In the genomic region with DNA sequence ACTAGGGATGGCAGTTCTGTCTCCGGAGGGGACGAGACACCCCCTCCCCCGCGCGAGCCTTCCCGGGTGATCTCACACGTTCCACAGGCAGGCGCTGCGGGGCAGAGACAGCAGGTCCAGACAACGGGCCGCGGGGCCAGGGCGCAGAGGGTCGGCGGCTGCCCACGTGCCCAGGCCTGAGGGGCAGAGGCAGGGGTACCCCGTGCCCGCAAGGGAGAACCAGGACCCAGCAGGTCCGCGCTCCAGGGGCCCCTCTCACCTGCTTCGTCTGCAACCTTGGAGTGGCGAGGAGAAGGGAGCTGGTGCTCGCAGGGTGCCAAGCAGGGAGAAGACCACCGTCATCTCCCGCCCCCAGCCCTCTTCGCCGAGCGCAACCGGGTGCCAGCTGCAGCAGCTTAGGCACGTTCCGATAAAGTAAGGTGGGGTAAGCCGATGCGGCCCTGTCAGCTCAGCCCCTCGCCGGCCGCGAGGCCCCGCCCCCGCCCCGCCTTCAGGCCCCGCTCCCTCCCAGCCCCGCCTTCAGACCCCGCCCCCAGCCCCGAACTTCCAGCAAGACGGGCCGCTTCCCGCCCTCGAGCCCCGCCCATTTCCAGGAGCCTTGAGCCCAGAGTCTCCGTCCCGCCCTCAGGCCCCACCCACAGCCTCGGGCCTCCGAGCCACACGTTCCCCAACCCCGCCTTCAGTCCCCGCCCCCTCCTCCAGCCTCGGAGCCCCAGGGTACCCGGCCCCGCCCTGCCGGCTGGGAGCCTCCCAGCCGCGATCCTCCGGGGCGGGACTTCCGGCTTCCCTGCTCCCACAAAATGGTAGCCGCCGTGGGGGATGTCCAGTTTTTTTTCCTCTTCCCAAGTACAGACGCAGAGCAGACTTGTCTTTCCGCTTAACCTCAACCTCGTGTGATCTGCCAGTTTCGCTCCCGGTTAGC, we compare ENCODE assay signal across 1 cellular context.
TF ChIP-seq lines count a peak whose summit lies in the region.

A gene with protein sequence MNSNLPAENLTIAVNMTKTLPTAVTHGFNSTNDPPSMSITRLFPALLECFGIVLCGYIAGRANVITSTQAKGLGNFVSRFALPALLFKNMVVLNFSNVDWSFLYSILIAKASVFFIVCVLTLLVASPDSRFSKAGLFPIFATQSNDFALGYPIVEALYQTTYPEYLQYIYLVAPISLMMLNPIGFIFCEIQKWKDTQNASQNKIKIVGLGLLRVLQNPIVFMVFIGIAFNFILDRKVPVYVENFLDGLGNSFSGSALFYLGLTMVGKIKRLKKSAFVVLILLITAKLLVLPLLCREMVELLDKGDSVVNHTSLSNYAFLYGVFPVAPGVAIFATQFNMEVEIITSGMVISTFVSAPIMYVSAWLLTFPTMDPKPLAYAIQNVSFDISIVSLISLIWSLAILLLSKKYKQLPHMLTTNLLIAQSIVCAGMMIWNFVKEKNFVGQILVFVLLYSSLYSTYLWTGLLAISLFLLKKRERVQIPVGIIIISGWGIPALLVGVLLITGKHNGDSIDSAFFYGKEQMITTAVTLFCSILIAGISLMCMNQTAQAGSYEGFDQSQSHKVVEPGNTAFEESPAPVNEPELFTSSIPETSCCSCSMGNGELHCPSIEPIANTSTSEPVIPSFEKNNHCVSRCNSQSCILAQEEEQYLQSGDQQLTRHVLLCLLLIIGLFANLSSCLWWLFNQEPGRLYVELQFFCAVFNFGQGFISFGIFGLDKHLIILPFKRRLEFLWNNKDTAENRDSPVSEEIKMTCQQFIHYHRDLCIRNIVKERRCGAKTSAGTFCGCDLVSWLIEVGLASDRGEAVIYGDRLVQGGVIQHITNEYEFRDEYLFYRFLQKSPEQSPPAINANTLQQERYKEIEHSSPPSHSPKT (minus strand): TSS at position 416 of the 922 bp plus-strand sequence. CDS start 5,073 bp downstream, outside the sequence.

TF ChIP-seq in HepG2, 621 proteins besides CTCF, POLR2A, EP300 and RAD21 (continued from another document and continues in another):
- TF ChIP-seq KLF12 (CRISPR knock-in tag; IDR thresholded peaks at IDR 0.05; ENCODE audit: borderline replicate concordance) (no peak), RCOR2 (CRISPR knock-in tag; IDR thresholded peaks at IDR 0.05) (no peak), SMAD9 (CRISPR knock-in tag; IDR thresholded peaks at IDR 0.05) (no peak), PITX1 (CRISPR knock-in tag; IDR thresholded peaks at IDR 0.05) (0 out of 2 replicates have a peak, but pooled peaks have one; percentile 26), HOXD1 (CRISPR knock-in tag; IDR thresholded peaks at IDR 0.05) (no peak), ZNF589 (CRISPR knock-in tag; conservative IDR thresholded peaks at IDR 0.05) (no peak), ZFP36 (IDR thresholded peaks at IDR 0.05; ENCODE audit: borderline replicate concordance, low read depth, low read length, partially characterized antibody) (no peak), ZNF761 (CRISPR knock-in tag; conservative IDR thresholded peaks at IDR 0.05) (no peak), ZNF501 (CRISPR knock-in tag; IDR thresholded peaks at IDR 0.05) (peak; percentile 21; the same call in 1 of the 2 replicates), SIX4 (CRISPR knock-in tag; IDR thresholded peaks at IDR 0.05) (no peak), PRPF4 (IDR thresholded peaks at IDR 0.05; ENCODE audit: low read depth, low read length, poor library complexity, severe bottlenecking) (no peak), ZNF781 (CRISPR knock-in tag; IDR thresholded peaks at IDR 0.05; ENCODE audit: borderline replicate concordance, not compliant biosample characterization) (no peak), GPN1 (CRISPR knock-in tag; IDR thresholded peaks at IDR 0.05; ENCODE audit: borderline replicate concordance) (no peak), ZKSCAN8 (CRISPR knock-in tag; IDR thresholded peaks at IDR 0.05; ENCODE audit: borderline replicate concordance) (no peak), ZNF350 (CRISPR knock-in tag; IDR thresholded peaks at IDR 0.05; ENCODE audit: borderline replicate concordance, low read depth) (no peak), AKAP8 (CRISPR knock-in tag; IDR thresholded peaks at IDR 0.05) (no peak), ZNF431 (CRISPR knock-in tag; IDR thresholded peaks at IDR 0.05; ENCODE audit: borderline replicate concordance, low read depth) (0 out of 2 replicates have a peak, but pooled peaks have one; percentile 32), ZNF564 (CRISPR knock-in tag; IDR thresholded peaks at IDR 0.05) (no peak), ZNF510 (CRISPR knock-in tag; IDR thresholded peaks at IDR 0.05; ENCODE audit: low read depth) (no peak), HIVEP1 (CRISPR knock-in tag; IDR thresholded peaks at IDR 0.05) (0 out of 2 replicates have a peak, but pooled peaks have one; percentile 20), JDP2 (CRISPR knock-in tag; IDR thresholded peaks at IDR 0.05; ENCODE audit: borderline replicate concordance) (no peak), ARID2 (CRISPR knock-in tag; IDR thresholded peaks at IDR 0.05; ENCODE audit: borderline replicate concordance) (peak; percentile 74; the same call in 1 of the 2 replicates)
- TF ChIP-seq, protein P1, sequence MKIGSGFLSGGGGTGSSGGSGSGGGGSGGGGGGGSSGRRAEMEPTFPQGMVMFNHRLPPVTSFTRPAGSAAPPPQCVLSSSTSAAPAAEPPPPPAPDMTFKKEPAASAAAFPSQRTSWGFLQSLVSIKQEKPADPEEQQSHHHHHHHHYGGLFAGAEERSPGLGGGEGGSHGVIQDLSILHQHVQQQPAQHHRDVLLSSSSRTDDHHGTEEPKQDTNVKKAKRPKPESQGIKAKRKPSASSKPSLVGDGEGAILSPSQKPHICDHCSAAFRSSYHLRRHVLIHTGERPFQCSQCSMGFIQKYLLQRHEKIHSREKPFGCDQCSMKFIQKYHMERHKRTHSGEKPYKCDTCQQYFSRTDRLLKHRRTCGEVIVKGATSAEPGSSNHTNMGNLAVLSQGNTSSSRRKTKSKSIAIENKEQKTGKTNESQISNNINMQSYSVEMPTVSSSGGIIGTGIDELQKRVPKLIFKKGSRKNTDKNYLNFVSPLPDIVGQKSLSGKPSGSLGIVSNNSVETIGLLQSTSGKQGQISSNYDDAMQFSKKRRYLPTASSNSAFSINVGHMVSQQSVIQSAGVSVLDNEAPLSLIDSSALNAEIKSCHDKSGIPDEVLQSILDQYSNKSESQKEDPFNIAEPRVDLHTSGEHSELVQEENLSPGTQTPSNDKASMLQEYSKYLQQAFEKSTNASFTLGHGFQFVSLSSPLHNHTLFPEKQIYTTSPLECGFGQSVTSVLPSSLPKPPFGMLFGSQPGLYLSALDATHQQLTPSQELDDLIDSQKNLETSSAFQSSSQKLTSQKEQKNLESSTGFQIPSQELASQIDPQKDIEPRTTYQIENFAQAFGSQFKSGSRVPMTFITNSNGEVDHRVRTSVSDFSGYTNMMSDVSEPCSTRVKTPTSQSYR (CRISPR knock-in tag; IDR thresholded peaks at IDR 0.05; ENCODE audit: borderline replicate concordance): no peak
- TF ChIP-seq, protein P2, sequence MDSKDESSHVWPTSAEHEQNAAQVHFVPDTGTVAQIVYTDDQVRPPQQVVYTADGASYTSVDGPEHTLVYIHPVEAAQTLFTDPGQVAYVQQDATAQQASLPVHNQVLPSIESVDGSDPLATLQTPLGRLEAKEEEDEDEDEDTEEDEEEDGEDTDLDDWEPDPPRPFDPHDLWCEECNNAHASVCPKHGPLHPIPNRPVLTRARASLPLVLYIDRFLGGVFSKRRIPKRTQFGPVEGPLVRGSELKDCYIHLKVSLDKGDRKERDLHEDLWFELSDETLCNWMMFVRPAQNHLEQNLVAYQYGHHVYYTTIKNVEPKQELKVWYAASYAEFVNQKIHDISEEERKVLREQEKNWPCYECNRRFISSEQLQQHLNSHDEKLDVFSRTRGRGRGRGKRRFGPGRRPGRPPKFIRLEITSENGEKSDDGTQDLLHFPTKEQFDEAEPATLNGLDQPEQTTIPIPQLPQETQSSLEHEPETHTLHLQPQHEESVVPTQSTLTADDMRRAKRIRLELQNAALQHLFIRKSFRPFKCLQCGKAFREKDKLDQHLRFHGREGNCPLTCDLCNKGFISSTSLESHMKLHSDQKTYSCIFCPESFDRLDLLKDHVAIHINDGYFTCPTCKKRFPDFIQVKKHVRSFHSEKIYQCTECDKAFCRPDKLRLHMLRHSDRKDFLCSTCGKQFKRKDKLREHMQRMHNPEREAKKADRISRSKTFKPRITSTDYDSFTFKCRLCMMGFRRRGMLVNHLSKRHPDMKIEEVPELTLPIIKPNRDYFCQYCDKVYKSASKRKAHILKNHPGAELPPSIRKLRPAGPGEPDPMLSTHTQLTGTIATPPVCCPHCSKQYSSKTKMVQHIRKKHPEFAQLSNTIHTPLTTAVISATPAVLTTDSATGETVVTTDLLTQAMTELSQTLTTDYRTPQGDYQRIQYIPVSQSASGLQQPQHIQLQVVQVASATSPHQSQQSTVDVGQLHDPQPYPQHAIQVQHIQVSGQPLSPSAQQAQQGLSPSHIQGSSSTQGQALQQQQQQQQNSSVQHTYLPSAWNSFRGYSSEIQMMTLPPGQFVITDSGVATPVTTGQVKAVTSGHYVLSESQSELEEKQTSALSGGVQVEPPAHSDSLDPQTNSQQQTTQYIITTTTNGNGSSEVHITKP (CRISPR knock-in tag; IDR thresholded peaks at IDR 0.05; ENCODE audit: low read depth): peak; percentile 50; the same call in 1 of the 2 replicates
- TF ChIP-seq, protein P3, sequence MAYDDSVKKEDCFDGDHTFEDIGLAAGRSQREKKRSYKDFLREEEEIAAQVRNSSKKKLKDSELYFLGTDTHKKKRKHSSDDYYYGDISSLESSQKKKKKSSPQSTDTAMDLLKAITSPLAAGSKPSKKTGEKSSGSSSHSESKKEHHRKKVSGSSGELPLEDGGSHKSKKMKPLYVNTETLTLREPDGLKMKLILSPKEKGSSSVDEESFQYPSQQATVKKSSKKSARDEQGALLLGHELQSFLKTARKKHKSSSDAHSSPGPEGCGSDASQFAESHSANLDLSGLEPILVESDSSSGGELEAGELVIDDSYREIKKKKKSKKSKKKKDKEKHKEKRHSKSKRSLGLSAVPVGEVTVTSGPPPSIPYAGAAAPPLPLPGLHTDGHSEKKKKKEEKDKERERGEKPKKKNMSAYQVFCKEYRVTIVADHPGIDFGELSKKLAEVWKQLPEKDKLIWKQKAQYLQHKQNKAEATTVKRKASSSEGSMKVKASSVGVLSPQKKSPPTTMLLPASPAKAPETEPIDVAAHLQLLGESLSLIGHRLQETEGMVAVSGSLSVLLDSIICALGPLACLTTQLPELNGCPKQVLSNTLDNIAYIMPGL (CRISPR knock-in tag; IDR thresholded peaks at IDR 0.05; ENCODE audit: borderline replicate concordance in 1 of 2, low read depth in 1 of 2): no peak; a peak in 1 of 4 replicates
- TF ChIP-seq, protein P4, sequence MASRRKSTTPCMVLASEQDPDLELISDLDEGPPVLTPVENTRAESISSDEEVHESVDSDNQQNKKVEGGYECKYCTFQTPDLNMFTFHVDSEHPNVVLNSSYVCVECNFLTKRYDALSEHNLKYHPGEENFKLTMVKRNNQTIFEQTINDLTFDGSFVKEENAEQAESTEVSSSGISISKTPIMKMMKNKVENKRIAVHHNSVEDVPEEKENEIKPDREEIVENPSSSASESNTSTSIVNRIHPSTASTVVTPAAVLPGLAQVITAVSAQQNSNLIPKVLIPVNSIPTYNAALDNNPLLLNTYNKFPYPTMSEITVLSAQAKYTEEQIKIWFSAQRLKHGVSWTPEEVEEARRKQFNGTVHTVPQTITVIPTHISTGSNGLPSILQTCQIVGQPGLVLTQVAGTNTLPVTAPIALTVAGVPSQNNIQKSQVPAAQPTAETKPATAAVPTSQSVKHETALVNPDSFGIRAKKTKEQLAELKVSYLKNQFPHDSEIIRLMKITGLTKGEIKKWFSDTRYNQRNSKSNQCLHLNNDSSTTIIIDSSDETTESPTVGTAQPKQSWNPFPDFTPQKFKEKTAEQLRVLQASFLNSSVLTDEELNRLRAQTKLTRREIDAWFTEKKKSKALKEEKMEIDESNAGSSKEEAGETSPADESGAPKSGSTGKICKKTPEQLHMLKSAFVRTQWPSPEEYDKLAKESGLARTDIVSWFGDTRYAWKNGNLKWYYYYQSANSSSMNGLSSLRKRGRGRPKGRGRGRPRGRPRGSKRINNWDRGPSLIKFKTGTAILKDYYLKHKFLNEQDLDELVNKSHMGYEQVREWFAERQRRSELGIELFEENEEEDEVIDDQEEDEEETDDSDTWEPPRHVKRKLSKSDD (CRISPR knock-in tag; IDR thresholded peaks at IDR 0.05; ENCODE audit: low read depth): no peak
- TF ChIP-seq, protein P5, sequence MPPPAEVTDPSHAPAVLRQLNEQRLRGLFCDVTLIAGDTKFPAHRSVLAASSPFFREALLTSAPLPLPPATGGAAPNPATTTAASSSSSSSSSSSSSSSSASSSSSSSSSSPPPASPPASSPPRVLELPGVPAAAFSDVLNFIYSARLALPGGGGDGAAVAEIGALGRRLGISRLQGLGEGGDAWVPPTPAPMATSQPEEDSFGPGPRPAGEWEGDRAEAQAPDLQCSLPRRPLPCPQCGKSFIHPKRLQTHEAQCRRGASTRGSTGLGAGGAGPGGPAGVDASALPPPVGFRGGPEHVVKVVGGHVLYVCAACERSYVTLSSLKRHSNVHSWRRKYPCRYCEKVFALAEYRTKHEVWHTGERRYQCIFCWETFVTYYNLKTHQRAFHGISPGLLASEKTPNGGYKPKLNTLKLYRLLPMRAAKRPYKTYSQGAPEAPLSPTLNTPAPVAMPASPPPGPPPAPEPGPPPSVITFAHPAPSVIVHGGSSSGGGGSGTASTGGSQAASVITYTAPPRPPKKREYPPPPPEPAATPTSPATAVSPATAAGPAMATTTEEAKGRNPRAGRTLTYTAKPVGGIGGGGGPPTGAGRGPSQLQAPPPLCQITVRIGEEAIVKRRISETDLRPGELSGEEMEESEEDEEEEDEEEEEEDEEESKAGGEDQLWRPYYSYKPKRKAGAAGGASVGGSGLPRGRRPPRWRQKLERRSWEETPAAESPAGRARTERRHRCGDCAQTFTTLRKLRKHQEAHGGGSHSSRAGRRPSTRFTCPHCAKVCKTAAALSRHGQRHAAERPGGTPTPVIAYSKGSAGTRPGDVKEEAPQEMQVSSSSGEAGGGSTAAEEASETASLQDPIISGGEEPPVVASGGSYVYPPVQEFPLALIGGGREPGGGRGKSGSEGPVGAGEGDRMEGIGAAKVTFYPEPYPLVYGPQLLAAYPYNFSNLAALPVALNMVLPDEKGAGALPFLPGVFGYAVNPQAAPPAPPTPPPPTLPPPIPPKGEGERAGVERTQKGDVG (CRISPR knock-in tag; IDR thresholded peaks at IDR 0.05; ENCODE audit: borderline replicate concordance): 0 out of 2 replicates have a peak, but pooled peaks have one; percentile 58
- TF ChIP-seq, protein P6, sequence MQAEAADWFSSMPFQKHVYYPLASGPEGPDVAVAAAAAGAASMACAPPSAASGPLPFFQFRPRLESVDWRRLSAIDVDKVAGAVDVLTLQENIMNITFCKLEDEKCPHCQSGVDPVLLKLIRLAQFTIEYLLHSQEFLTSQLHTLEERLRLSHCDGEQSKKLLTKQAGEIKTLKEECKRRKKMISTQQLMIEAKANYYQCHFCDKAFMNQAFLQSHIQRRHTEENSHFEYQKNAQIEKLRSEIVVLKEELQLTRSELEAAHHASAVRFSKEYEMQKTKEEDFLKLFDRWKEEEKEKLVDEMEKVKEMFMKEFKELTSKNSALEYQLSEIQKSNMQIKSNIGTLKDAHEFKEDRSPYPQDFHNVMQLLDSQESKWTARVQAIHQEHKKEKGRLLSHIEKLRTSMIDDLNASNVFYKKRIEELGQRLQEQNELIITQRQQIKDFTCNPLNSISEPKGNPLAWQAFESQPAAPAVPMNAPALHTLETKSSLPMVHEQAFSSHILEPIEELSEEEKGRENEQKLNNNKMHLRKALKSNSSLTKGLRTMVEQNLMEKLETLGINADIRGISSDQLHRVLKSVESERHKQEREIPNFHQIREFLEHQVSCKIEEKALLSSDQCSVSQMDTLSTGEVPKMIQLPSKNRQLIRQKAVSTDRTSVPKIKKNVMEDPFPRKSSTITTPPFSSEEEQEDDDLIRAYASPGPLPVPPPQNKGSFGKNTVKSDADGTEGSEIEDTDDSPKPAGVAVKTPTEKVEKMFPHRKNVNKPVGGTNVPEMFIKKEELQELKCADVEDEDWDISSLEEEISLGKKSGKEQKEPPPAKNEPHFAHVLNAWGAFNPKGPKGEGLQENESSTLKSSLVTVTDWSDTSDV (CRISPR knock-in tag; IDR thresholded peaks at IDR 0.05): peak; percentile 60; the same call in 1 of the 2 replicates
